In genomic region chr7:145718129-145718528, GRCh38 we compare ENCODE assay signal across 1 cellular context.
TF ChIP-seq lines count a peak whose summit lies in the region.

No MANE protein-coding gene starts in this region.

TF ChIP-seq in GM23338, 12 proteins besides CTCF, POLR2A, EP300 and RAD21 (continued from another document):
- TF ChIP-seq EZH2phosphoT487 (IDR thresholded peaks at IDR 0.05; ENCODE audit: unreplicated experiment): no peak
- no peak for TF ChIP-seq ZNF462 (CRISPR knock-in tag; IDR thresholded peaks at IDR 0.05)
- no peak for TF ChIP-seq POLR2AphosphoS5 (IDR thresholded peaks at IDR 0.05; ENCODE audit: low read depth)
- no peak for TF ChIP-seq NANOG (IDR thresholded peaks at IDR 0.05; ENCODE audit: borderline replicate concordance)
- no peak for TF ChIP-seq JUNB (IDR thresholded peaks at IDR 0.05; ENCODE audit: unreplicated experiment)
TF ChIP-seq in GM23338: peak in this region for 0.
